11 cellular contexts compared by ENCODE assay signal in the genomic region with DNA sequence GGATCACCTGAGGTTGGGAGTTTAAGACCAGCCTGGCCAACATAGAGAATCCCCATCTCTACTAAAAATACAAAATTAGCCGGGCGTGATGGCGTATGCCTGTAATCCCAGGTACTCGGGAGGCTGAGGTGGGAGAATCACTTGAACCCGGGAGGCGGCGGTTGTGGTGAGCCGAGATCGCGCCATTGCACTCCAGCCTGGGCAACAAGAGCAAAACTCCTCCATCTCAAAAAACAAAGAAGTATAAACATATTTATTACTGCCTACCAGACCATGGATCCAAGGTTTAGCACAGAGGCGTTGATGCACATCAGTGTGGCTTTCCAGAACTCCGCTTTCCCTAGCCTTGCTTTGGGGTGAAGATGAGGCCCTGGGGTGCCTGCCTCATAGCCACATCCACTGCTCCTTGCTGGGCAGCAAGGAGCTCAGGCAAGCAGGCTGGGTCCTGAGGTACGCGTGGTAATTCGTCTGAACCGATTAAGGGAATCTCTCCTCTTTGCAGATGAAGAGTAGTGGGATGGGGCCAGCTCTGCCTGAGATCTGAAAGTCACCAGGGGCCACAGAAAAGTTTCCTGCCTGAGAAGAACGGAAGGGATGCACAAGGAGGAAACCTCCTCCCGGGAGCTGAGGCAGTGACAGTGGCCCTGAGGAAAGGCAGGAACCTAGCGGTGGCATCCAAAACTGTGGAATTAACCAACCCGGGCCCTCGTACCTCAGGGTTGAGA. TPM values are rescaled to one million over a fixed set of nuclear protein-coding genes. Genes with fewer than 3 reads are reported as not detected.
DNase-seq lines count a peak whose midpoint lies in the region; ATAC-seq and TF ChIP-seq lines count a peak whose summit lies in the region.
"Had no signal": no experiment of that assay in that cellular context is flagged by ENCODE, and none has a peak within 500 bp of the region (broad histone marks: within the 10 kb centered on the region; RNA-seq: fewer than 3 reads in every experiment).

No MANE protein-coding gene starts in this region.

- peak overlapping the region; percentile 40 for H3K4me3 ChIP-seq in OCI-LY7 (ENCODE audit: low read depth, low read length, poor library complexity, severe bottlenecking)
- H3K4me3 ChIP-seq: GM12878 had no signal

- no peaks in the 10 kb centered on the region for H3K9me3 Mint-ChIP-seq in activated CD4-positive, alpha-beta T cell treated with anti-CD3 and anti-CD28 coated beads, Interleukin-2, amount 10 ng/mL, durations not matched to agents 24 days and 14 days
- H3K9me3 Mint-ChIP-seq in stimulated activated effector memory CD8-positive, alpha-beta T cell treated with anti-CD3 and anti-CD28 coated beads, Interleukin-12 subunit alpha, Interleukin-12 subunit beta, amount 100 ng/mL, for 72 hours = no peaks in the 10 kb centered on the region

- DNase-seq in activated CD4-positive, alpha-beta T cell treated with anti-CD3 and anti-CD28 coated beads, Interleukin-2, amount 10 ng/mL, durations not matched to agents 24 days and 14 days = peak; percentile 50
- DNase-seq in activated CD4-positive, alpha-beta T cell treated with anti-CD3 and anti-CD28 coated beads for 48 hours = no peak
- peak; percentile 27 for DNase-seq in OCI-LY7 (ENCODE audit: low spot score)
- peak; percentile 65 for DNase-seq in mesenteric fat pad (ENCODE audit: low spot score)
- no peak for DNase-seq in GM20000 (ENCODE audit: low spot score)
- no peak for DNase-seq in SK-N-DZ (ENCODE audit: low spot score)
- no peak for DNase-seq in stimulated activated effector memory CD8-positive, alpha-beta T cell treated with anti-CD3 and anti-CD28 coated beads, Interleukin-12 subunit alpha, Interleukin-12 subunit beta, amount 100 ng/mL, for 72 hours (ENCODE audit: low spot score in 2 of 2)

- no peak overlapping the region for H3K4me3 Mint-ChIP-seq in activated CD4-positive, alpha-beta T cell treated with anti-CD3 and anti-CD28 coated beads, Interleukin-2, amount 10 ng/mL, durations not matched to agents 24 days and 14 days
- no peak overlapping the region for H3K4me3 Mint-ChIP-seq in stimulated activated effector memory CD8-positive, alpha-beta T cell treated with anti-CD3 and anti-CD28 coated beads, Interleukin-12 subunit alpha, Interleukin-12 subunit beta, amount 100 ng/mL, for 72 hours

- intact Hi-C loops in activated CD4-positive, alpha-beta T cell treated with anti-CD3 and anti-CD28 coated beads, Interleukin-2, amount 10 ng/mL, durations not matched to agents 24 days and 14 days (cut with micrococcal nuclease) = no loop called here
- intact Hi-C loops in OCI-LY7 (cut with micrococcal nuclease; ENCODE audit: unreplicated experiment) = loop anchor here (1.0 to 2.0 kb wide), 4 partner anchors 75 to 641 kb away; partner anchors contain the start of gene ENAH

- no peaks in the 10 kb centered on the region for H4K20me1 ChIP-seq in OCI-LY7 (ENCODE audit: insufficient read depth, low read length)

- H3K4me2 ChIP-seq in OCI-LY7 (ENCODE audit: low read length) = peak overlapping the region; percentile 70

- H2AFZ ChIP-seq in OCI-LY7 (ENCODE audit: low read length) = peak overlapping the region; percentile 30; the same call in 1 of the 2 replicates

- H3K36me3 Mint-ChIP-seq in activated CD4-positive, alpha-beta T cell treated with anti-CD3 and anti-CD28 coated beads, Interleukin-2, amount 10 ng/mL, durations not matched to agents 24 days and 14 days (ENCODE audit: low read depth) = no peaks in the 10 kb centered on the region
- no peaks in the 10 kb centered on the region for H3K36me3 Mint-ChIP-seq in stimulated activated effector memory CD8-positive, alpha-beta T cell treated with anti-CD3 and anti-CD28 coated beads, Interleukin-12 subunit alpha, Interleukin-12 subunit beta, amount 100 ng/mL, for 72 hours

- POLR2A ChIA-PET in OCI-LY7 (lab: Charles Lee) = interaction anchor here (0.6 to 7.3 kb wide), 10 partner anchors 11 to 582 kb away, joined by 3 to 51 read pairs (median 3); partner anchors contain the start of gene H3-3A

- no peaks in the 10 kb centered on the region for H3K36me3 ChIP-seq in OCI-LY7 (ENCODE audit: insufficient read depth, low read length)

- no peaks in the 10 kb centered on the region for H3K9me3 ChIP-seq in OCI-LY7 (ENCODE audit: low read length)

- ATAC-seq in stimulated activated effector memory CD8-positive, alpha-beta T cell treated with anti-CD3 and anti-CD28 coated beads, Interleukin-12 subunit alpha, Interleukin-12 subunit beta, amount 100 ng/mL, for 72 hours = no peak
- ATAC-seq in GM18909 (IDR thresholded peaks at IDR 0.05; ENCODE audit: poor library complexity, unreplicated experiment) = no peak

- peaks cover 73% of the 10 kb centered on the region for H3K4me1 ChIP-seq in OCI-LY7 (ENCODE audit: insufficient read depth, low read length, poor library complexity, severe bottlenecking)

- peaks cover 16% of the 10 kb centered on the region for H3K27me3 Mint-ChIP-seq in activated CD4-positive, alpha-beta T cell treated with anti-CD3 and anti-CD28 coated beads, Interleukin-2, amount 10 ng/mL, durations not matched to agents 24 days and 14 days

- H3K27ac Mint-ChIP-seq in activated CD4-positive, alpha-beta T cell treated with anti-CD3 and anti-CD28 coated beads, Interleukin-2, amount 10 ng/mL, durations not matched to agents 24 days and 14 days = no peak overlapping the region
- H3K27ac Mint-ChIP-seq in stimulated activated effector memory CD8-positive, alpha-beta T cell treated with anti-CD3 and anti-CD28 coated beads, Interleukin-12 subunit alpha, Interleukin-12 subunit beta, amount 100 ng/mL, for 72 hours = no peak overlapping the region

- CTCF ChIA-PET in OCI-LY7 (lab: Charles Lee; ENCODE audit: unreplicated experiment) = interaction anchor here (1.0 to 1.6 kb wide), 4 partner anchors 12 to 402 kb away, joined by 4 to 7 read pairs (median 4); partner anchors contain the start of gene TMEM63A

- no TSS peak for BruUV-seq in OCI-LY7 (replicated peaks; lab: Mats Ljungman, UMichigan)

- peak overlapping the region; percentile 92 for H3K27ac ChIP-seq in OCI-LY7 (ENCODE audit: low read depth, low read length, poor library complexity, severe bottlenecking)
- H3K27ac ChIP-seq: 22Rv1, C4-2B had no signal

- no peak for TF ChIP-seq CTCF in OCI-LY7 (conservative IDR thresholded peaks at IDR 0.05; ENCODE audit: low read length)
- TF ChIP-seq CTCF in GM20000 (IDR thresholded peaks at IDR 0.05; ENCODE audit: extremely low read depth, missing control alignments) = no peak

- H3K4me1 Mint-ChIP-seq in activated CD4-positive, alpha-beta T cell treated with anti-CD3 and anti-CD28 coated beads, Interleukin-2, amount 10 ng/mL, durations not matched to agents 24 days and 14 days = peaks cover 24% of the 10 kb centered on the region
- H3K4me1 Mint-ChIP-seq in stimulated activated effector memory CD8-positive, alpha-beta T cell treated with anti-CD3 and anti-CD28 coated beads, Interleukin-12 subunit alpha, Interleukin-12 subunit beta, amount 100 ng/mL, for 72 hours = peaks cover 31% of the 10 kb centered on the region

- H3K9me2 ChIP-seq in OCI-LY7 (ENCODE audit: insufficient read depth, low read length) = no peaks in the 10 kb centered on the region

- no peaks in the 10 kb centered on the region for H3K79me2 ChIP-seq in OCI-LY7 (ENCODE audit: insufficient read depth, low read depth, low read length)

RNA-seq across cellular contexts. Expression of gene LBR, which starts 52.3 kb away (rescaled TPM):
- total RNA-seq in activated CD4-positive, alpha-beta T cell treated with anti-CD3 and anti-CD28 coated beads, Interleukin-2, amount 10 ng/mL, durations not matched to agents 24 days and 14 days = 189 and 195 TPM in 2 replicates
- total RNA-seq in OCI-LY7 (2014; rRNA removed; shearing (Covaris generic)) = 110 and 117 TPM in 2 replicates
- 288 and 297 TPM in 2 replicates for total RNA-seq in OCI-LY7 (2022)
- total RNA-seq in mesenteric fat pad = 55.3 TPM
- polyA plus RNA-seq in SK-N-DZ (2014; cell fraction: cytosol; rRNA removed) = 126 and 130 TPM in 2 replicates
- 78.0 and 98.0 TPM in 2 replicates for polyA plus RNA-seq in SK-N-DZ (2014; cell fraction: nucleus; rRNA removed)

Comparison
In these comparisons a context has a peak if more than half of its experiments do, and no peak if none do; other contexts are left out.
1. DNase-seq: peak in activated CD4-positive, alpha-beta T cell treated with anti-CD3 and anti-CD28 coated beads, Interleukin-2, amount 10 ng/mL, durations not matched to agents 24 days and 14 days (single experiment), OCI-LY7 (single experiment) and mesenteric fat pad (single experiment); none in activated CD4-positive, alpha-beta T cell treated with anti-CD3 and anti-CD28 coated beads for 48 hours (single experiment), GM20000 (single experiment), SK-N-DZ (single experiment) and stimulated activated effector memory CD8-positive, alpha-beta T cell treated with anti-CD3 and anti-CD28 coated beads, Interleukin-12 subunit alpha, Interleukin-12 subunit beta, amount 100 ng/mL, for 72 hours (0 of 2).